In genomic region chr11:67345949-67346819, GRCh38 we compare ENCODE assay signal across 1 cellular context.
TF ChIP-seq lines count a peak whose summit lies in the region.

No MANE protein-coding gene starts in this region.

TF ChIP-seq in HEK293T, 16 proteins besides CTCF, POLR2A, EP300 and RAD21 (continued from another document):
- TF ChIP-seq FOXM1 (IDR thresholded peaks at IDR 0.05; ENCODE audit: borderline replicate concordance): no peak
- no peak for TF ChIP-seq ELF4 (IDR thresholded peaks at IDR 0.05)
